ENCODE assay signal across 23 cellular contexts in the genomic region with DNA sequence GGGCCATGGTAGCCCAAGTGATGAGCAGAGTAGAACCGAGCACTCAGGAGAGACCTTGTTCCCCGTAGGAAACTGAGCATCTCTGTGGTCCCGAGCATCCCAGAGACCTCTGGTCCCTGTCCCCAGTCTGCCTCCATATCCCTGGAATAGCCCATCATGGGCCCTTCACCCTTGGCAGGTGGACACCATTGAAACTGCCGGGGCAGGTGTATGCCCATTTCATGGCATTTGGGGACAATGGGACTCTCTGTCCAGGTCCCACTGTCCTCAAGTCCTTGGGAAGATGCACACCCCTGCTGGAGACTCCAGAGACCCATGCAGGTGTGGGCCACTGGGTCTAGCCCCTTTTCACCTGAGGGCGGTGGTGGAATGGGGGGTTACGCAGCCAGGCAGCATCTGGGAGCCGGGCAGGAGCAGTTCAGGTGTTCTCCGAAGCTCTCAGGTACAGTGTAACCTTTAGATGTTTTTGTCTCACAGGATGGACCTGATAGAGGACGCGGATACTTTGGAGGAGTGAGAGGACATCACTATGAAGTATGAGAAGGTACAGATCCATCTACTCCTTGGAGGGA.
"Had no signal": no experiment of that assay in that cellular context is flagged by ENCODE, and none has a peak within 500 bp of the region (broad histone marks: within the 10 kb centered on the region; RNA-seq: fewer than 3 reads in every experiment).

No MANE protein-coding gene starts in this region.

- H3K27ac Mint-ChIP-seq: activated CD8-positive, alpha-beta T cell treated with anti-CD3 and anti-CD28 coated beads for 36 hours; activated naive CD4-positive, alpha-beta T cell treated with anti-CD3 and anti-CD28 coated beads, Interleukin-2, amount 50 U/mL, for 24 hours; brain; T-cell had no signal

- H3K27me3 Mint-ChIP-seq: activated CD8-positive, alpha-beta T cell treated with anti-CD3 and anti-CD28 coated beads for 36 hours; activated naive CD4-positive, alpha-beta T cell treated with anti-CD3 and anti-CD28 coated beads, Interleukin-2, amount 50 U/mL, for 24 hours; central memory CD8-positive, alpha-beta T cell; T-cell had no signal

- H3K36me3 Mint-ChIP-seq: brain had no signal

- ATAC-seq: activated CD4-positive, CD25-positive, alpha-beta regulatory T cell treated with anti-CD3 and anti-CD28 coated beads, Interleukin-2, amount 50 U/mL, for 24 hours; activated CD8-positive, alpha-beta T cell treated with anti-CD3 and anti-CD28 coated beads for 36 hours; Right ventricle myocardium inferior; T-cell had no signal

- H3K27ac ChIP-seq: KMS-11, SK-N-MC, VCaP had no signal

- H3K4me3 ChIP-seq: SK-N-MC had no signal

- DNase-seq: activated CD4-positive, alpha-beta T cell treated with anti-CD3 and anti-CD28 coated beads for 4 hours; activated CD8-positive, alpha-beta T cell treated with anti-CD3 and anti-CD28 coated beads for 36 hours; activated naive CD4-positive, alpha-beta T cell; amygdala; NCI-H1092; NCI-H1417 treated with DMSO at 0.1 percent for 48 hours; NCI-H1694 treated with DMSO at 0.1 percent for 48 hours; NCI-H2029 treated with DMSO at 0.1 percent for 48 hours; NCI-H345; NCI-H510A; NCI-H526 treated with DMSO at 0.1 percent for 48 hours; NCI-H82; T-helper 2 cell; T1000 had no signal

- H3K9me3 Mint-ChIP-seq: activated CD8-positive, alpha-beta T cell treated with anti-CD3 and anti-CD28 coated beads for 36 hours; activated naive CD4-positive, alpha-beta T cell treated with anti-CD3 and anti-CD28 coated beads, Interleukin-2, amount 50 U/mL, for 24 hours; central memory CD8-positive, alpha-beta T cell; T-cell had no signal

- H3K4me3 Mint-ChIP-seq: activated CD8-positive, alpha-beta T cell treated with anti-CD3 and anti-CD28 coated beads for 36 hours; activated naive CD4-positive, alpha-beta T cell treated with anti-CD3 and anti-CD28 coated beads, Interleukin-2, amount 50 U/mL, for 24 hours; brain; central memory CD8-positive, alpha-beta T cell; T-cell had no signal

- H3K4me1 Mint-ChIP-seq: brain; central memory CD8-positive, alpha-beta T cell had no signal
